Comparison of ENCODE assay signal across 1 cellular context in the genomic region with DNA sequence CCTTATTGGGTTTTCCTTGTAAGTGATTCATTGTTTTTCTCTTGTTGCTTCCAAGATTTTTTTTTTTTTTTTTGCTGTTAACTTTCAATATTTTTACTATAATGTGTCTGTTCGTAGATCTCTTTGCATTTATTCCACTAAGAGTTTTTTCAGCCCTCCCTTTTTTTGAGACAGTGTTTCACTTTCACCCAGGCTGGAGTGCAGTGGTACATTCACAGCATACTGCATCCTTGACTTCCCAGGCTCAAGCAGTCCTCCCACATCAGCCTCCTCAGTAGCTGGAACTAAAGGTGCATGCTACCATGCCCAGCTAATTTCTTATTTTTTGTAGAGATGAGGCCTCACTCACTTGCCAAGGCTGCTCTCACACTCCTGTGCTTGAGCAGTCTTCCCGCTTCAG.
TF ChIP-seq lines count a peak whose summit lies in the region.

No MANE protein-coding gene starts in this region.

TF ChIP-seq in H1, 55 proteins besides CTCF, POLR2A, EP300 and RAD21:
- TF ChIP-seq RBBP5 (IDR thresholded peaks at IDR 0.05; ENCODE audit: borderline replicate concordance, low read depth, low read length) (no peak), POLR2AphosphoS5 (IDR thresholded peaks at IDR 0.05; ENCODE audit: low read depth, low read length) (no peak), GABPA (IDR thresholded peaks at IDR 0.05; ENCODE audit: borderline replicate concordance, insufficient read depth, low read length) (no peak), SRF (IDR thresholded peaks at IDR 0.05; ENCODE audit: low read depth, low read length) (no peak), SP2 (IDR thresholded peaks at IDR 0.05; ENCODE audit: low read length) (no peak), SUZ12 (IDR thresholded peaks at IDR 0.05; ENCODE audit: low read length) (no peak), CHD1 (IDR thresholded peaks at IDR 0.05; ENCODE audit: low read depth, low read length) (no peak), HDAC6 (IDR thresholded peaks at IDR 0.05; ENCODE audit: low read depth, low read length) (no peak), YY1 (IDR thresholded peaks at IDR 0.05; ENCODE audit: low read depth, low read length) (no peak), NANOG (IDR thresholded peaks at IDR 0.05; ENCODE audit: insufficient read depth, low read depth, low read length, poor library complexity, severe bottlenecking) (no peak), TAF7 (optimal IDR thresholded peaks at IDR 0.05; ENCODE audit: borderline replicate concordance, low read depth, low read length) (no peak), CBX5 (IDR thresholded peaks at IDR 0.05; ENCODE audit: low read depth, low read length) (no peak), SP4 (IDR thresholded peaks at IDR 0.05; ENCODE audit: low read length) (no peak), CEBPB (IDR thresholded peaks at IDR 0.05; ENCODE audit: low read depth, low read length) (no peak), TBP (IDR thresholded peaks at IDR 0.05; ENCODE audit: low read depth, low read length) (no peak)
